ENCODE assay signal across 10 cellular contexts in genomic region chr15:74261041-74261440, GRCh38. TPM values are rescaled to one million over a fixed set of nuclear protein-coding genes. Genes with fewer than 3 reads are reported as not detected.
"Had no signal": no experiment of that assay in that cellular context is flagged by ENCODE, and none has a peak within 500 bp of the region (broad histone marks: within the 10 kb centered on the region; RNA-seq: fewer than 3 reads in every experiment).

No MANE protein-coding gene starts in this region.

- H3K9ac ChIP-seq: GM23248 had no signal

- H2AFZ ChIP-seq: GM23248 had no signal

- H3K27ac ChIP-seq: GM23248, HL-60 had no signal

- H3K4me1 Mint-ChIP-seq: IgD-negative memory B cell had no signal

- FAIRE-seq: HepG2 had no signal

- H3K27ac Mint-ChIP-seq: HFFc6 had no signal

- DNase-seq: GM23248, GOT3, H7, HFFc6 had no signal

- H3K4me1 ChIP-seq: HAP-1 had no signal

- H3K36me3 ChIP-seq: HAP-1 had no signal

- H3K4me3 ChIP-seq: GM23248, HAP-1 had no signal

- ATAC-seq: HCT116, HepG2 had no signal

- H3K9me3 Mint-ChIP-seq: HFFc6 had no signal

- H3K4me3 Mint-ChIP-seq: HFFc6 had no signal

RNA-seq across cellular contexts. Expression of gene CCDC33, which starts 24.9 kb away (rescaled TPM):
- total RNA-seq: GM23248, HepG2, HT1080 had no signal
- polyA plus RNA-seq: GM23248, IgD-negative memory B cell had no signal

RNA-seq across cellular contexts. Expression of gene STRA6, which starts 58.5 kb away (rescaled TPM):
- total RNA-seq: GM23248, HT1080 had no signal
- polyA plus RNA-seq: GM23248, IgD-negative memory B cell had no signal
